ENCODE assay signal across 35 cellular contexts in genomic region chr1:27084107-27084506, GRCh38.
"Had no signal": no experiment of that assay in that cellular context is flagged by ENCODE, and none has a peak within 500 bp of the region (broad histone marks: within the 10 kb centered on the region; RNA-seq: fewer than 3 reads in every experiment).

No MANE protein-coding gene starts in this region.

- H3K36me3 ChIP-seq: MG63 had no signal

- DNase-seq: Kasumi-1, MG63, MM.1S, MV-4-11, NCI-H1048, NCI-H1092, NCI-H1092 treated with DMSO at 0.1 percent for 48 hours, NCI-H1105, NCI-H1105 treated with DMSO at 0.1 percent for 48 hours, NCI-H1417, NCI-H1417 treated with DMSO at 0.1 percent for 48 hours, NCI-H1436, NCI-H1436 treated with DMSO at 0.1 percent for 48 hours, NCI-H146, NCI-H1694, NCI-H1694 treated with DMSO at 0.1 percent for 48 hours, NCI-H187, NCI-H187 treated with DMSO at 0.1 percent for 48 hours, NCI-H1930, NCI-H2029, NCI-H2029 treated with DMSO at 0.1 percent for 48 hours, NCI-H2081, NCI-H2081 treated with DMSO at 0.1 percent for 48 hours, NCI-H2107, NCI-H2171, NCI-H2171 treated with DMSO at 0.1 percent for 48 hours, NCI-H2227 treated with DMSO at 0.1 percent for 48 hours, NCI-H226, NCI-H345, NCI-H446, NCI-H446 treated with DMSO at 0.1 percent for 48 hours, NCI-H510A, NCI-H510A treated with DMSO at 0.1 percent for 48 hours, NCI-H524, NCI-H524 treated with DMSO at 0.1 percent for 48 hours had no signal

- H3K27me3 ChIP-seq: MG63 had no signal

- H3K4me3 ChIP-seq: MG63 had no signal

- H3K9me3 ChIP-seq: MG63 had no signal
